12 cellular contexts compared by ENCODE assay signal in genomic region chr7:56127241-56127837, GRCh38. TPM values are rescaled to one million over a fixed set of nuclear protein-coding genes. Genes with fewer than 3 reads are reported as not detected.
"Had no signal": no experiment of that assay in that cellular context is flagged by ENCODE, and none has a peak within 500 bp of the region (broad histone marks: within the 10 kb centered on the region; RNA-seq: fewer than 3 reads in every experiment).

No MANE protein-coding gene starts in this region.

RNA-seq across cellular contexts. Expression of gene NUPR2, which starts 11.1 kb away (rescaled TPM):
- total RNA-seq: naive thymus-derived CD8-positive, alpha-beta T cell; natural killer cell treated with Interleukin-12 subunit alpha and Interleukin-12 subunit beta and Interleukin-15 and Interleukin-18, amount 100 ng/mL, for 72 hours; neural crest cell; omental fat pad; osteocyte; posterior vena cava; pulmonary artery endothelial cell; right atrium auricular region; sciatic nerve; smooth muscle cell; spleen; vagina had no signal
- polyA plus RNA-seq: smooth muscle cell, spleen had no signal

RNA-seq across cellular contexts. Expression of gene PHKG1, which starts 34.6 kb away (rescaled TPM):
- total RNA-seq: smooth muscle cell, vagina had no signal
